8 cellular contexts compared by ENCODE assay signal in genomic region chr11:10307411-10308207, GRCh38. TPM values are rescaled to one million over a fixed set of nuclear protein-coding genes. Genes with fewer than 3 reads are reported as not detected.
DNase-seq lines count a peak whose midpoint lies in the region; ATAC-seq and TF ChIP-seq lines count a peak whose summit lies in the region.

No MANE protein-coding gene starts in this region.

- peak overlapping the region; percentile 81 for H3K27ac Mint-ChIP-seq in Caco-2 (ENCODE audit: unreplicated experiment)
- H3K27ac Mint-ChIP-seq in natural killer cell treated with Interleukin-12 subunit alpha and Interleukin-12 subunit beta and Interleukin-15 and Interleukin-18, amount 100 ng/mL, for 72 hours: peak overlapping the region; percentile 83 to 92

- H3K36me3 ChIP-seq in Caco-2 (ENCODE audit: control insufficient read depth, insufficient read depth, low read length): 0 out of 2 replicates have a peak, but pooled peaks cover 2% of the 10 kb centered on the region

- no TSS peak for BruUV-seq in Caco-2 (replicated peaks; lab: Mats Ljungman, UMichigan)

- DNase-seq in Caco-2: peak; percentile 83 to 90
- peak; percentile 89 for DNase-seq in RKO (ENCODE audit: low spot score)
- peak; percentile 70 to 78 for DNase-seq in activated T-helper 1 cell treated with anti-CD3 and anti-CD28 coated beads, Interleukin-2, amount 50 U/mL, for 16 hours (ENCODE audit: low read depth in 1 of 2, low spot score in 1 of 2)
- DNase-seq in fibroblast of peridontal ligament (ENCODE audit: extremely low read depth): peak; percentile 86
- DNase-seq in natural killer cell treated with Interleukin-12 subunit alpha and Interleukin-12 subunit beta and Interleukin-15 and Interleukin-18, amount 100 ng/mL, for 72 hours (ENCODE audit: low spot score): peak; percentile 88
- DNase-seq in stimulated activated naive CD8-positive, alpha-beta T cell treated with anti-CD3 and anti-CD28 coated beads, Interleukin-15, Interleukin-2, amounts not matched to agents 100 U/mL and 50 U/mL, for 24 hours: peak; percentile 92

- H3K4me3 ChIP-seq in Caco-2 (ENCODE audit: low read depth, low read length): peak overlapping the region; percentile 64

- H3K9me3 Mint-ChIP-seq in Caco-2 (ENCODE audit: unreplicated experiment): no peaks in the 10 kb centered on the region
- H3K9me3 Mint-ChIP-seq in natural killer cell treated with Interleukin-12 subunit alpha and Interleukin-12 subunit beta and Interleukin-15 and Interleukin-18, amount 100 ng/mL, for 72 hours: no peaks in the 10 kb centered on the region

- ATAC-seq in GM19455 (IDR thresholded peaks at IDR 0.05; ENCODE audit: unreplicated experiment) (peak; percentile 65), HG03571 (IDR thresholded peaks at IDR 0.05; ENCODE audit: unreplicated experiment) (peak; percentile 64)
- peak; percentile 89 to 90 for ATAC-seq in natural killer cell treated with Interleukin-12 subunit alpha and Interleukin-12 subunit beta and Interleukin-15 and Interleukin-18, amount 100 ng/mL, for 72 hours
- ATAC-seq in stimulated activated naive CD8-positive, alpha-beta T cell treated with anti-CD3 and anti-CD28 coated beads, Interleukin-15, Interleukin-2, amounts not matched to agents 100 U/mL and 50 U/mL, for 24 hours: peak; percentile 84

- intact Hi-C loops in Caco-2 (cut with micrococcal nuclease; ENCODE audit: unreplicated experiment): loop anchor here (1.0 to 5.0 kb wide), 4 partner anchors 45 to 450 kb away; no protein-coding TSS in a partner anchor

- CTCF ChIA-PET in Caco-2 (lab: Charles Lee): interaction anchor here (0.6 to 1.6 kb wide), 7 partner anchors 12 to 595 kb away, joined by 3 to 10 read pairs (median 5); no protein-coding TSS in a partner anchor

- H3K4me1 Mint-ChIP-seq in Caco-2 (ENCODE audit: low read depth, unreplicated experiment): peaks cover 36% of the 10 kb centered on the region
- peaks cover 34 to 43% of the 10 kb centered on the region in 2 donors for H3K4me1 Mint-ChIP-seq in natural killer cell treated with Interleukin-12 subunit alpha and Interleukin-12 subunit beta and Interleukin-15 and Interleukin-18, amount 100 ng/mL, for 72 hours (ENCODE audit: low read depth in 2 of 2)

- H3K36me3 Mint-ChIP-seq in Caco-2 (ENCODE audit: insufficient read depth, unreplicated experiment): peaks cover 81% of the 10 kb centered on the region
- no peaks in the 10 kb centered on the region for H3K36me3 Mint-ChIP-seq in natural killer cell treated with Interleukin-12 subunit alpha and Interleukin-12 subunit beta and Interleukin-15 and Interleukin-18, amount 100 ng/mL, for 72 hours

- H3K27me3 Mint-ChIP-seq in Caco-2 (ENCODE audit: insufficient read depth, unreplicated experiment): peaks cover 3% of the 10 kb centered on the region
- H3K27me3 Mint-ChIP-seq in natural killer cell treated with Interleukin-12 subunit alpha and Interleukin-12 subunit beta and Interleukin-15 and Interleukin-18, amount 100 ng/mL, for 72 hours: peaks cover 37 to 58% of the 10 kb centered on the region in 2 donors

- H3K9me3 ChIP-seq in Caco-2: no peaks in the 10 kb centered on the region

- peaks cover 28% of the 10 kb centered on the region for H3K4me1 ChIP-seq in Caco-2

- peak overlapping the region; percentile 85 for H3K4me3 Mint-ChIP-seq in Caco-2 (ENCODE audit: unreplicated experiment)
- peak overlapping the region; percentile 98 for H3K4me3 Mint-ChIP-seq in natural killer cell treated with Interleukin-12 subunit alpha and Interleukin-12 subunit beta and Interleukin-15 and Interleukin-18, amount 100 ng/mL, for 72 hours

- peak; percentile 88 to 97 for TF ChIP-seq CTCF in Caco-2 (IDR thresholded peaks at IDR 0.05; ENCODE audit: insufficient read depth in 1 of 2, low read depth in 1 of 2, low read length in 1 of 2, severe bottlenecking in 1 of 2, unreplicated experiment in 1 of 2)

- no peaks in the 10 kb centered on the region for H3K27me3 ChIP-seq in Caco-2 (replicated peaks; ENCODE audit: control insufficient read depth, insufficient read depth, low read length)

- POLR2A ChIA-PET in Caco-2 (lab: Charles Lee): interaction anchor here (0.6 to 1.4 kb wide), 5 partner anchors 19 to 973 kb away, joined by 3 to 6 read pairs (median 4); partner anchors contain the start of gene RNF141

RNA-seq across cellular contexts. Expression of gene ADM, which starts 2.7 kb away (rescaled TPM):
- total RNA-seq in Caco-2 (2022): 114 and 127 TPM in 2 replicates
- total RNA-seq in natural killer cell treated with Interleukin-12 subunit alpha and Interleukin-12 subunit beta and Interleukin-15 and Interleukin-18, amount 100 ng/mL, for 72 hours: 10 to 100 TPM in 1 of 2 donors, 1 to 10 TPM in 1; 2.3 to 13.0 TPM

RNA-seq across cellular contexts. Expression of gene SBF2, which starts 13.6 kb away (rescaled TPM):
- total RNA-seq in Caco-2 (2022): 56.5 and 72.2 TPM in 2 replicates
- total RNA-seq in natural killer cell treated with Interleukin-12 subunit alpha and Interleukin-12 subunit beta and Interleukin-15 and Interleukin-18, amount 100 ng/mL, for 72 hours: 10 to 100 TPM; 15.4 to 20.4 TPM

Comparison
In these comparisons a context has a peak if more than half of its experiments do, and no peak if none do; other contexts are left out.
1. Peak in every context shown above with its lines: DNase-seq, ATAC-seq and H3K4me3 ChIP-seq.